19 cellular contexts compared by ENCODE assay signal in genomic region chr3:17747890-17748247, GRCh38. TPM values are rescaled to one million over a fixed set of nuclear protein-coding genes. Genes with fewer than 3 reads are reported as not detected.
A peak's percentile ranks its signal among the peaks of the same experiment; 100 is the strongest.
DNase-seq lines count a peak whose midpoint lies in the region; ATAC-seq and TF ChIP-seq lines count a peak whose summit lies in the region.
"Had no signal": no experiment of that assay in that cellular context is flagged by ENCODE, and none has a peak within 500 bp of the region (broad histone marks: within the 10 kb centered on the region; RNA-seq: fewer than 3 reads in every experiment).

No MANE protein-coding gene starts in this region.

- H3K36me3 Mint-ChIP-seq in CD4-positive, CD25-positive, alpha-beta regulatory T cell, result no peaks in the 10 kb centered on the region
- H3K36me3 Mint-ChIP-seq in dendritic cell treated with granulocyte-macrophage colony-stimulating factor and Interleukin-4, amounts not matched to agents 40 ng/mL and 50 ng/mL, for 4 days (ENCODE audit: low read depth), result no peaks in the 10 kb centered on the region
- H3K36me3 Mint-ChIP-seq: activated naive CD4-positive, alpha-beta T cell treated with anti-CD3 and anti-CD28 coated beads, Interleukin-2, amount 50 U/mL, for 72 hours had no signal

- no peak overlapping the region for H3K9ac ChIP-seq in KMS-11

- ATAC-seq in CD4-positive, CD25-positive, alpha-beta regulatory T cell (ENCODE audit: low read depth in 2 of 2), result no peak
- peak; percentile 26 for ATAC-seq in GM19452 (IDR thresholded peaks at IDR 0.05; ENCODE audit: unreplicated experiment)
- ATAC-seq: activated naive CD4-positive, alpha-beta T cell treated with anti-CD3 and anti-CD28 coated beads, Interleukin-2, amount 50 U/mL, for 72 hours; body of pancreas; lower lobe of right lung; pancreas had no signal

- no peaks in the 10 kb centered on the region for H3K27me3 ChIP-seq in CD4-positive, CD25-positive, alpha-beta regulatory T cell (ENCODE audit: control insufficient read depth, insufficient read depth, low read length)
- no peaks in the 10 kb centered on the region for H3K27me3 ChIP-seq in KMS-11 (ENCODE audit: insufficient read depth, low read depth)
- H3K27me3 ChIP-seq: body of pancreas, pancreas, sigmoid colon, SJSA1 had no signal

- no peak overlapping the region for H3K4me3 ChIP-seq in CD4-positive, CD25-positive, alpha-beta regulatory T cell (ENCODE audit: low read depth, low read length)
- H3K4me3 ChIP-seq in KMS-11 (IDR thresholded peaks at IDR 0.05; ENCODE audit: insufficient read depth, low read depth, low read length), result no peak overlapping the region
- H3K4me3 ChIP-seq: body of pancreas, lower lobe of right lung, pancreas, sigmoid colon, SJSA1 had no signal

- no peak for DNase-seq in CD4-positive, CD25-positive, alpha-beta regulatory T cell
- DNase-seq in dedifferentiated amniotic fluid mesenchymal stem cell (ENCODE audit: extremely low spot score) (no peak), cardiac septum (ENCODE audit: low spot score) (no peak), RKO (ENCODE audit: low spot score) (no peak), SKM-1 (lab: John Stamatoyannopoulos, UW; ENCODE audit: unreplicated experiment) (no peak)
- DNase-seq: activated T-cell treated with anti-CD3 and anti-CD28 coated beads, Interleukin-2, amount 50 U/mL, for 48 hours; body of pancreas; COR-L47; KBM-7; lower lobe of right lung; NCI-H1105 treated with DMSO at 0.1 percent for 48 hours; pancreas; sigmoid colon; stimulated activated CD4-positive, alpha-beta T cell treated with anti-CD3 and anti-CD28 coated beads, Interleukin-2, amount 100 ng/mL, for 24 hours had no signal

- H4K20me1 ChIP-seq in KMS-11 (ENCODE audit: insufficient read depth), result no peaks in the 10 kb centered on the region

- H3K4me1 ChIP-seq in CD4-positive, CD25-positive, alpha-beta regulatory T cell (ENCODE audit: control insufficient read depth, insufficient read depth, low read length, poor library complexity, severe bottlenecking), result peaks cover 16% of the 10 kb centered on the region
- peaks cover 43% of the 10 kb centered on the region for H3K4me1 ChIP-seq in KMS-11 (ENCODE audit: low read depth, poor library complexity, severe bottlenecking)

- no peaks in the 10 kb centered on the region for H3K9me3 Mint-ChIP-seq in CD4-positive, CD25-positive, alpha-beta regulatory T cell
- H3K9me3 Mint-ChIP-seq in dendritic cell treated with granulocyte-macrophage colony-stimulating factor and Interleukin-4, amounts not matched to agents 40 ng/mL and 50 ng/mL, for 4 days, result no peaks in the 10 kb centered on the region
- H3K9me3 Mint-ChIP-seq: activated naive CD4-positive, alpha-beta T cell treated with anti-CD3 and anti-CD28 coated beads, Interleukin-2, amount 50 U/mL, for 72 hours had no signal

- H3K36me3 ChIP-seq in CD4-positive, CD25-positive, alpha-beta regulatory T cell (ENCODE audit: control insufficient read depth, insufficient read depth, low read length), result no peaks in the 10 kb centered on the region
- no peaks in the 10 kb centered on the region for H3K36me3 ChIP-seq in KMS-11 (ENCODE audit: insufficient read depth)
- H3K36me3 ChIP-seq: lower lobe of right lung, pancreas, sigmoid colon, SJSA1 had no signal

- H3K9me3 ChIP-seq in CD4-positive, CD25-positive, alpha-beta regulatory T cell (ENCODE audit: control insufficient read depth in 2 of 2, low read length in 2 of 2), result no peaks in the 10 kb centered on the region
- H3K9me3 ChIP-seq: body of pancreas, lower lobe of right lung, pancreas, sigmoid colon, SJSA1 had no signal

- H3K79me2 ChIP-seq in KMS-11 (ENCODE audit: insufficient read depth, low read depth), result no peaks in the 10 kb centered on the region

- no peaks in the 10 kb centered on the region for H3K27me3 Mint-ChIP-seq in CD4-positive, CD25-positive, alpha-beta regulatory T cell
- H3K27me3 Mint-ChIP-seq in dendritic cell treated with granulocyte-macrophage colony-stimulating factor and Interleukin-4, amounts not matched to agents 40 ng/mL and 50 ng/mL, for 4 days, result no peaks in the 10 kb centered on the region

- no peak for TF ChIP-seq CTCF in KMS-11 (conservative IDR thresholded peaks at IDR 0.05; ENCODE audit: low read depth, low read length)

- no peak overlapping the region for H3K27ac ChIP-seq in CD4-positive, CD25-positive, alpha-beta regulatory T cell (ENCODE audit: insufficient read depth, low read length, poor library complexity, severe bottlenecking)
- H3K27ac ChIP-seq in KMS-11, result peak overlapping the region; percentile 10; the same call in 1 of the 2 replicates
- H3K27ac ChIP-seq: body of pancreas, lower lobe of right lung, pancreas, sigmoid colon, SJSA1 had no signal

- no peak overlapping the region for H2AFZ ChIP-seq in KMS-11 (ENCODE audit: low read depth)

- peaks cover 26 to 33% (median 26%) of the 10 kb centered on the region in 4 donors for H3K4me1 Mint-ChIP-seq in CD4-positive, CD25-positive, alpha-beta regulatory T cell
- H3K4me1 Mint-ChIP-seq in dendritic cell treated with granulocyte-macrophage colony-stimulating factor and Interleukin-4, amounts not matched to agents 40 ng/mL and 50 ng/mL, for 4 days (ENCODE audit: low read depth), result peaks cover 45% of the 10 kb centered on the region

- intact Hi-C loops in dendritic cell treated with granulocyte-macrophage colony-stimulating factor and Interleukin-4, amounts not matched to agents 40 ng/mL and 50 ng/mL, for 4 days (cut with micrococcal nuclease), result loop anchor here (10.0 kb wide), 1 partner anchor 677 kb away; the partner anchor contains the start of gene SATB1
- intact Hi-C loops in cardiac septum (cut with DNase I), result loop anchor here (10.0 kb wide), 1 partner anchor 193 kb away; no protein-coding TSS in a partner anchor

- H3K4me3 Mint-ChIP-seq in CD4-positive, CD25-positive, alpha-beta regulatory T cell, result peak overlapping the region in 3 of 4 donors; percentile 5 to 66 (median 24)
- peak overlapping the region; percentile 54 for H3K4me3 Mint-ChIP-seq in dendritic cell treated with granulocyte-macrophage colony-stimulating factor and Interleukin-4, amounts not matched to agents 40 ng/mL and 50 ng/mL, for 4 days

- peak overlapping the region; percentile 41 for H3K4me2 ChIP-seq in KMS-11

- H3K27ac Mint-ChIP-seq in CD4-positive, CD25-positive, alpha-beta regulatory T cell, result peak overlapping the region in 1 of 3 donors; percentile 68
- H3K27ac Mint-ChIP-seq in dendritic cell treated with granulocyte-macrophage colony-stimulating factor and Interleukin-4, amounts not matched to agents 40 ng/mL and 50 ng/mL, for 4 days, result peak overlapping the region; percentile 89
- H3K27ac Mint-ChIP-seq: activated naive CD4-positive, alpha-beta T cell treated with anti-CD3 and anti-CD28 coated beads, Interleukin-2, amount 50 U/mL, for 72 hours had no signal

RNA-seq across cellular contexts. Expression of gene TBC1D5, which starts 5.4 kb away (rescaled TPM):
- 61.6 TPM for total RNA-seq in CD4-positive, CD25-positive, alpha-beta regulatory T cell
- polyA plus RNA-seq in CD4-positive, CD25-positive, alpha-beta regulatory T cell, result 10 to 100 TPM; 27.6 to 38.8 (median 33.6) TPM
- total RNA-seq in cardiac septum, result 25.9 TPM
